ENCODE assay signal across 2 cellular contexts in the genomic region with DNA sequence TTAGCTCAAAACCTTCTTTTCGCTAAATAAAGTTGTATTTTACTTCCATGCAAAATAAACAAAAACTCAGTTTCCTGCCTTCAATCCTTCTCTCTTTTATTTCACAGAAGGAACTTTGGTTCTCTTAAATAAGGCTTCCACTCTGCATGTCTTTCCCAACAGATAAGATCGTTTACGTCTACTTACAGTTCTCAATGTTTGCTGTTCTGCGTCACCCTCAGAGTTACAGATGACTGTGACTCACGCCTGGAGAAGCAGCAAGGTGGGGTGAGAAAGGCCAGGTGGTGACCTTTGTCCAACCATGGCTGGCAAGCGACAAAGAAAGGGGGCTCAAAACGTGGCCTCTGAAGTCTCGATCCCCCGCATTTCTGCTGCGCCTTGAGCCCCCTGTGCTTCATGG.
TF ChIP-seq lines count a peak whose summit lies in the region.

No MANE protein-coding gene starts in this region.

TF ChIP-seq in A549, 52 proteins besides CTCF, POLR2A, EP300 and RAD21:
- TF ChIP-seq HMGXB4 (CRISPR knock-in tag; IDR thresholded peaks at IDR 0.05; ENCODE audit: borderline replicate concordance), result no peak
- no peak for TF ChIP-seq FOSL2 (IDR thresholded peaks at IDR 0.05)
- TF ChIP-seq FOSL2 (CRISPR knock-in tag; IDR thresholded peaks at IDR 0.05), result peak; percentile 52; the same call in 1 of the 2 replicates
- no peak for TF ChIP-seq E2F6 (IDR thresholded peaks at IDR 0.05; ENCODE audit: borderline replicate concordance, low read depth)
- peak; percentile 43; the same call in 1 of the 2 replicates for TF ChIP-seq GATA3 (IDR thresholded peaks at IDR 0.05; ENCODE audit: borderline replicate concordance)
- TF ChIP-seq JUNB (IDR thresholded peaks at IDR 0.05), result peak; percentile 19; the same call in 1 of the 2 replicates
- no peak for TF ChIP-seq FOXS1 (CRISPR knock-in tag; IDR thresholded peaks at IDR 0.05)
TF ChIP-seq in A549: peak in this region for 3.

TF ChIP-seq in SK-N-SH treated with all-trans-retinoic acid at 6 μM for 48 hours, 23 proteins besides CTCF, POLR2A, EP300 and RAD21:
- TF ChIP-seq ZC3H10 (CRISPR knock-in tag; IDR thresholded peaks at IDR 0.05) (no peak), TOX (CRISPR knock-in tag; IDR thresholded peaks at IDR 0.05; ENCODE audit: borderline replicate concordance) (no peak)
